Comparison of ENCODE assay signal across 8 cellular contexts in genomic region chr4:158670975-158671664, GRCh38. TPM values are rescaled to one million over a fixed set of nuclear protein-coding genes. Genes with fewer than 3 reads are reported as not detected.
DNase-seq lines count a peak whose midpoint lies in the region; ATAC-seq, FAIRE-seq and TF ChIP-seq lines count a peak whose summit lies in the region.

No MANE protein-coding gene starts in this region.

- H3K27me3 Mint-ChIP-seq in activated CD4-positive, alpha-beta memory T cell treated with anti-CD3 and anti-CD28 coated beads, Interleukin-2, amount 10 ng/mL, durations not matched to agents 7 days and 5 days = no peaks in the 10 kb centered on the region

- peak overlapping the region; percentile 84 for H3K4me3 Mint-ChIP-seq in activated CD4-positive, alpha-beta memory T cell treated with anti-CD3 and anti-CD28 coated beads, Interleukin-2, amount 10 ng/mL, durations not matched to agents 7 days and 5 days

- H2BK120ac ChIP-seq in H1 (replicated peaks; ENCODE audit: low read depth, low read length) (no peak overlapping the region), mesenchymal stem cell (ENCODE audit: low read depth, low read length) (peak overlapping the region; percentile 27)

- H3K36me3 ChIP-seq in H1 (ENCODE audit: control insufficient read depth in 2 of 4, insufficient read depth in 4 of 4, low read length in 3 of 4) (peaks cover 0 to 15% (median 0%) of the 10 kb centered on the region in 4 experiments; a peak in 3 of 8 replicates), mesenchymal stem cell (ENCODE audit: control insufficient read depth in 1 of 2, insufficient read depth in 2 of 2, low read depth in 1 of 2, low read length in 2 of 2) (no peaks in the 10 kb centered on the region)

- H3K23ac ChIP-seq in H1 (ENCODE audit: insufficient read length) (no peak overlapping the region), mesenchymal stem cell (ENCODE audit: low read length in 2 of 2) (peak overlapping the region in 1 of 2 experiments; percentile 23)

- FAIRE-seq in H1 (lab: Jason Lieb, UNC) = peak; percentile 24

- DNase-seq in AML-193 (lab: John Stamatoyannopoulos, UW) (peak; percentile 37 to 57), NCI-H524 (lab: John Stamatoyannopoulos, UW) (peak; percentile 76 to 82), H1 (ENCODE audit: low read depth in 1 of 2, low spot score in 2 of 2) (peak in 1 of 2 experiments; percentile 56), mesenchymal stem cell (peak; percentile 89)
- peak; percentile 60 for DNase-seq in activated CD4-positive, alpha-beta memory T cell treated with anti-CD3 and anti-CD28 coated beads, Interleukin-2, amount 10 ng/mL, durations not matched to agents 7 days and 5 days
- peak; percentile 13 for DNase-seq in stimulated activated CD8-positive, alpha-beta memory T cell treated with anti-CD3 and anti-CD28 coated beads, Interleukin-15, amount 100 ng/mL, for 1 hour (ENCODE audit: low read depth)

- peak overlapping the region; percentile 25; the same call in 1 of the 2 replicates for H2AFZ ChIP-seq in H1 (ENCODE audit: low read length)
- peak overlapping the region; percentile 92 for H2AFZ ChIP-seq in mesenchymal stem cell (ENCODE audit: low read depth, low read length)

- peak overlapping the region; percentile 87 to 97 (median 91) for H3K9ac ChIP-seq in H1 (replicated peaks in 1 of 4; ENCODE audit: extremely low read depth in 1 of 4, low read depth in 3 of 4, low read length in 3 of 4)
- H3K9ac ChIP-seq in mesenchymal stem cell (ENCODE audit: low read length) = peak overlapping the region; percentile 98

- POLR2A ChIA-PET in activated CD4-positive, alpha-beta memory T cell treated with anti-CD3 and anti-CD28 coated beads, Interleukin-2, amount 10 ng/mL, durations not matched to agents 7 days and 5 days (lab: Charles Lee) = interaction anchor here (0.6 to 2.3 kb wide), 9 partner anchors 15 to 433 kb away, joined by 3 to 13 read pairs (median 3); partner anchors contain the start of genes FNIP2 and PPID
- POLR2A ChIA-PET in H1 (lab: Charles Lee; ENCODE audit: partially characterized antibody) = interaction anchor here (0.7 to 1.2 kb wide), 2 partner anchors 10 to 180 kb away, joined by 3 read pairs; no protein-coding TSS in a partner anchor

- peak overlapping the region; percentile 70 to 96 for H3K4me2 ChIP-seq in H1 (ENCODE audit: insufficient read depth in 1 of 2, low read depth in 2 of 2, low read length in 2 of 2)
- H3K4me2 ChIP-seq in mesenchymal stem cell (ENCODE audit: low read length, poor library complexity, severe bottlenecking) = peak overlapping the region; percentile 81

- H3K14ac ChIP-seq in H1 (ENCODE audit: insufficient read length) = no peak overlapping the region
- peak overlapping the region in 1 of 2 experiments; percentile 9 for H3K14ac ChIP-seq in mesenchymal stem cell (ENCODE audit: low read length in 2 of 2)

- peak overlapping the region; percentile 59 for H4K91ac ChIP-seq in H1 (replicated peaks; ENCODE audit: insufficient read length, low read length)
- H4K91ac ChIP-seq in mesenchymal stem cell (ENCODE audit: low read length) = no peak overlapping the region

- no peak overlapping the region for H2BK20ac ChIP-seq in H1 (ENCODE audit: low read length)

- H3K4ac ChIP-seq in H1 (replicated peaks; ENCODE audit: insufficient read length, low read depth, low read length) (no peak overlapping the region), mesenchymal stem cell (ENCODE audit: low read depth in 1 of 2, low read length in 2 of 2) (peak overlapping the region; percentile 3 to 73)

- peaks cover 16% of the 10 kb centered on the region for H3K36me3 Mint-ChIP-seq in activated CD4-positive, alpha-beta memory T cell treated with anti-CD3 and anti-CD28 coated beads, Interleukin-2, amount 10 ng/mL, durations not matched to agents 7 days and 5 days (ENCODE audit: low read depth)

- H3K27me3 ChIP-seq in H1 (replicated peaks in 1 of 4; ENCODE audit: control insufficient read depth in 3 of 4, extremely low read depth in 1 of 4, insufficient read depth in 3 of 4, low read length in 3 of 4) (no peaks in the 10 kb centered on the region), mesenchymal stem cell (ENCODE audit: control insufficient read depth in 1 of 2, insufficient read depth in 1 of 2, low read length in 2 of 2) (no peaks in the 10 kb centered on the region)

- H3K27ac Mint-ChIP-seq in activated CD4-positive, alpha-beta memory T cell treated with anti-CD3 and anti-CD28 coated beads, Interleukin-2, amount 10 ng/mL, durations not matched to agents 7 days and 5 days = peak overlapping the region; percentile 90

- H3K9me3 ChIP-seq in H1 (ENCODE audit: insufficient read depth in 2 of 2, low read depth in 1 of 2, low read length in 1 of 2) = no peaks in the 10 kb centered on the region
- no peaks in the 10 kb centered on the region for H3K9me3 ChIP-seq in mesenchymal stem cell (ENCODE audit: control insufficient read depth, low read length)

- H2AK5ac ChIP-seq in H1 (ENCODE audit: low read depth, low read length) (no peak overlapping the region), mesenchymal stem cell (ENCODE audit: low read length, severe bottlenecking) (no peak overlapping the region)

- no peaks in the 10 kb centered on the region for H3K9me3 Mint-ChIP-seq in activated CD4-positive, alpha-beta memory T cell treated with anti-CD3 and anti-CD28 coated beads, Interleukin-2, amount 10 ng/mL, durations not matched to agents 7 days and 5 days

- H2BK12ac ChIP-seq in H1 (ENCODE audit: low read depth, low read length) (peak overlapping the region; percentile 40; the same call in 1 of the 2 replicates), mesenchymal stem cell (ENCODE audit: low read length in 2 of 2) (no peak overlapping the region)

- TF ChIP-seq EP300 in H1 (IDR thresholded peaks at IDR 0.05; ENCODE audit: borderline replicate concordance in 1 of 2, low read depth in 2 of 2, low read length in 2 of 2) = no peak

- H2BK15ac ChIP-seq in H1 (ENCODE audit: low read length) = 0 out of 2 replicates have a peak overlapping the region, but pooled peaks have one; percentile 19
- peak overlapping the region; percentile 94 for H2BK15ac ChIP-seq in mesenchymal stem cell (ENCODE audit: low read depth, poor library complexity, severe bottlenecking)

- H3K79me2 ChIP-seq in H1 (ENCODE audit: control insufficient read depth in 1 of 2, insufficient read depth in 2 of 2, low read length in 2 of 2) = peaks cover 4 to 45% of the 10 kb centered on the region in 2 experiments

- peak overlapping the region; percentile 48 for H4K5ac ChIP-seq in H1 (ENCODE audit: insufficient read length, low read depth, low read length)

- no peak for TF ChIP-seq POLR2A in H1 (IDR thresholded peaks at IDR 0.05; ENCODE audit: control extremely low read depth in 1 of 2, low read depth in 2 of 2, low read length in 2 of 2)

- TF ChIP-seq RAD21 in H1 (IDR thresholded peaks at IDR 0.05 in 1 of 2, conservative IDR thresholded peaks at IDR 0.05 in 1 of 2; ENCODE audit: low read depth in 2 of 2, low read length in 2 of 2) = no peak

- peaks cover 0 to 3% (median 2%) of the 10 kb centered on the region in 4 experiments; a peak in 2 of 7 replicates for H3K4me1 ChIP-seq in H1 (replicated peaks in 1 of 4; ENCODE audit: control insufficient read depth in 3 of 4, insufficient read depth in 4 of 4, low read length in 3 of 4)
- peaks cover 2% of the 10 kb centered on the region for H3K4me1 ChIP-seq in mesenchymal stem cell (ENCODE audit: control insufficient read depth, insufficient read depth, low read depth, low read length)

- H2BK5ac ChIP-seq in H1 (ENCODE audit: low read depth, low read length) (peak overlapping the region; percentile 69), mesenchymal stem cell (ENCODE audit: low read depth, low read length, poor library complexity, severe bottlenecking) (no peak overlapping the region)

- H3K4me3 ChIP-seq in H1 (ENCODE audit: extremely low read depth in 1 of 4, insufficient read depth in 2 of 4, low read depth in 3 of 4, low read length in 4 of 4) (peak overlapping the region; percentile 73 to 94 (median 75)), mesenchymal stem cell (ENCODE audit: insufficient read depth in 1 of 2, low read depth in 1 of 2, low read length in 2 of 2) (peak overlapping the region; percentile 87 to 99)

- no peak for TF ChIP-seq CTCF in H1 (IDR thresholded peaks at IDR 0.05; ENCODE audit: control extremely low read depth in 1 of 3, insufficient read depth in 1 of 3, low read depth in 1 of 3, low read length in 3 of 3)

- CTCF ChIA-PET in activated CD4-positive, alpha-beta memory T cell treated with anti-CD3 and anti-CD28 coated beads, Interleukin-2, amount 10 ng/mL, durations not matched to agents 7 days and 5 days (lab: Charles Lee) = interaction anchor here (0.7 to 2.2 kb wide), 6 partner anchors 42 to 532 kb away, joined by 3 to 7 read pairs (median 3); no protein-coding TSS in a partner anchor
- CTCF ChIA-PET in H1 (lab: Charles Lee; ENCODE audit: partially characterized antibody) = interaction anchor here (0.6 to 1.9 kb wide), 8 partner anchors 10 to 768 kb away, joined by 3 to 7 read pairs (median 4); no protein-coding TSS in a partner anchor

- peaks cover 30% of the 10 kb centered on the region for H3K4me1 Mint-ChIP-seq in activated CD4-positive, alpha-beta memory T cell treated with anti-CD3 and anti-CD28 coated beads, Interleukin-2, amount 10 ng/mL, durations not matched to agents 7 days and 5 days

- WGBS in H1 (ENCODE audit: extremely low coverage in 1 of 2, insufficient coverage in 1 of 2, insufficient read length in 1 of 2, insufficient replicate concordance in 2 of 2, low coverage in 1 of 2, low lambda C conversion rate in 2 of 2, missing lambda C conversion rate in 1 of 2), 2 experiments = 1% methylated on average over 31 of the region's 35 CpGs; no CpG with 5 or more reads in 1 of the 2 experiments
- WGBS in mesenchymal stem cell = under 1% methylated on average over 29 of the region's 35 CpGs

- H3K79me1 ChIP-seq in H1 (ENCODE audit: low read depth, low read length) (0 out of 2 replicates have a peak, but pooled peaks cover 3% of the 10 kb centered on the region), mesenchymal stem cell (replicated peaks; ENCODE audit: low read length, poor library complexity, severe bottlenecking) (peaks cover 15% of the 10 kb centered on the region)

- H4K8ac ChIP-seq in H1 (ENCODE audit: extremely low read depth, insufficient read depth, low read length) (peak overlapping the region; percentile 91), mesenchymal stem cell (ENCODE audit: low read length) (peak overlapping the region; percentile 29)

- no peaks in the 10 kb centered on the region for H4K20me1 ChIP-seq in H1 (replicated peaks in 1 of 2; ENCODE audit: control insufficient read depth in 1 of 2, insufficient read depth in 2 of 2, low read length in 2 of 2)

- peak overlapping the region; percentile 40 for H3K56ac ChIP-seq in H1 (replicated peaks; ENCODE audit: insufficient read length, low read depth, low read length)

- H3K23me2 ChIP-seq in H1 (ENCODE audit: low read depth, low read length) = peaks cover 11% of the 10 kb centered on the region

- ATAC-seq in GM18870 (IDR thresholded peaks at IDR 0.05; ENCODE audit: unreplicated experiment) (peak; percentile 26), HG03139 (IDR thresholded peaks at IDR 0.05; ENCODE audit: unreplicated experiment) (peak; percentile 20)

- peak overlapping the region; percentile 70; the same call in 1 of the 2 replicates for H3K27ac ChIP-seq in H1 (ENCODE audit: low read depth, low read length)
- peak overlapping the region; percentile 55 for H3K27ac ChIP-seq in mesenchymal stem cell (ENCODE audit: low read length, poor library complexity, severe bottlenecking)

- H3K18ac ChIP-seq in H1 (ENCODE audit: extremely low read depth, low read length) (peak overlapping the region; percentile 39; the same call in 1 of the 2 replicates), mesenchymal stem cell (ENCODE audit: low read depth in 1 of 2, low read length in 2 of 2) (peak overlapping the region; percentile 26 to 71)

RNA-seq across cellular contexts. Expression of gene C4orf46, which starts 0.6 kb away (rescaled TPM):
- total RNA-seq in activated CD4-positive, alpha-beta memory T cell treated with anti-CD3 and anti-CD28 coated beads, Interleukin-2, amount 10 ng/mL, durations not matched to agents 7 days and 5 days = 10 to 100 TPM; 15.5 to 19.7 TPM
- 27.3 and 28.6 TPM in 2 replicates for total RNA-seq in H1 (2021; fragmentation: NEBNext Ultra II Directional; extraction: Animal tissue kit (Norgen Biotek cat#: 25700))
- 11.8 and 19.8 TPM in 2 replicates for polyA plus RNA-seq in H1 (2011; rRNA removed)
- polyA plus RNA-seq in H1 (2011; cell fraction: cytosol; rRNA removed) = 19.4 TPM
- polyA plus RNA-seq in H1 (2011; cell fraction: nucleus; rRNA removed) = 6.8 TPM
- 15.2 to 24.1 TPM (median 17.4 TPM) in 4 replicates for polyA plus RNA-seq in H1 (2012, experiment 1 of 2)
- polyA plus RNA-seq in H1 (2012, experiment 2 of 2) = 7.3 TPM
- 20.3 TPM for polyA plus RNA-seq in H1 (2013, experiment 1 of 2)
- polyA plus RNA-seq in H1 (2013, experiment 2 of 2) = 20.1 TPM
- 17.6 and 27.7 TPM in 2 replicates for polyA minus RNA-seq in H1 (2011; rRNA and poly(A)+ RNA removed)
- polyA minus RNA-seq in H1 (2011; cell fraction: cytosol; rRNA and poly(A)+ RNA removed) = 16.6 TPM
- polyA minus RNA-seq in H1 (2011; cell fraction: nucleus; rRNA and poly(A)+ RNA removed) = 20.1 TPM
- polyA plus RNA-seq in mesenchymal stem cell (2013, experiment 1 of 2) = 7.5 TPM
- polyA plus RNA-seq in mesenchymal stem cell (2013, experiment 2 of 2) = 7.9 TPM

RNA-seq across cellular contexts. Expression of gene ETFDH, which starts 1.0 kb away (rescaled TPM):
- 10 to 100 TPM; 22.0 to 24.3 TPM for total RNA-seq in activated CD4-positive, alpha-beta memory T cell treated with anti-CD3 and anti-CD28 coated beads, Interleukin-2, amount 10 ng/mL, durations not matched to agents 7 days and 5 days
- 15.7 and 16.1 TPM in 2 replicates for total RNA-seq in H1 (2021; fragmentation: NEBNext Ultra II Directional; extraction: Animal tissue kit (Norgen Biotek cat#: 25700))
- 10.8 and 11.3 TPM in 2 replicates for polyA plus RNA-seq in H1 (2011; rRNA removed)
- 12.9 TPM for polyA plus RNA-seq in H1 (2011; cell fraction: cytosol; rRNA removed)
- polyA plus RNA-seq in H1 (2011; cell fraction: nucleus; rRNA removed) = 14.3 TPM
- 12.6 to 22.0 TPM (median 14.5 TPM) in 4 replicates for polyA plus RNA-seq in H1 (2012, experiment 1 of 2)
- polyA plus RNA-seq in H1 (2012, experiment 2 of 2) = 2.1 TPM
- polyA plus RNA-seq in H1 (2013, experiment 1 of 2) = 15.2 TPM
- 14.9 TPM for polyA plus RNA-seq in H1 (2013, experiment 2 of 2)
- polyA minus RNA-seq in H1 (2011; rRNA and poly(A)+ RNA removed) = 6.9 and 9.2 TPM in 2 replicates
- polyA minus RNA-seq in H1 (2011; cell fraction: cytosol; rRNA and poly(A)+ RNA removed) = 15.9 TPM
- polyA minus RNA-seq in H1 (2011; cell fraction: nucleus; rRNA and poly(A)+ RNA removed) = 19.5 TPM
- 16.9 TPM for polyA plus RNA-seq in mesenchymal stem cell (2013, experiment 1 of 2)
- 16.7 TPM for polyA plus RNA-seq in mesenchymal stem cell (2013, experiment 2 of 2)

RNA-seq across cellular contexts. Expression of gene PPID, which starts 52.1 kb away (rescaled TPM):
- 10 to 100 TPM; 46.2 to 47.5 TPM for total RNA-seq in activated CD4-positive, alpha-beta memory T cell treated with anti-CD3 and anti-CD28 coated beads, Interleukin-2, amount 10 ng/mL, durations not matched to agents 7 days and 5 days
- 48.3 and 53.2 TPM in 2 replicates for total RNA-seq in H1 (2021; fragmentation: NEBNext Ultra II Directional; extraction: Animal tissue kit (Norgen Biotek cat#: 25700))
- 20.2 and 23.3 TPM in 2 replicates for polyA plus RNA-seq in H1 (2011; rRNA removed)
- polyA plus RNA-seq in H1 (2011; cell fraction: cytosol; rRNA removed) = 21.9 TPM
- 15.8 TPM for polyA plus RNA-seq in H1 (2011; cell fraction: nucleus; rRNA removed)
- 32.6 to 61.1 TPM (median 36.5 TPM) in 4 replicates for polyA plus RNA-seq in H1 (2012, experiment 1 of 2)
- polyA plus RNA-seq in H1 (2012, experiment 2 of 2) = 9.6 TPM
- 44.3 TPM for polyA plus RNA-seq in H1 (2013, experiment 1 of 2)
- 45.8 TPM for polyA plus RNA-seq in H1 (2013, experiment 2 of 2)
- 3.9 and 6.1 TPM in 2 replicates for polyA minus RNA-seq in H1 (2011; rRNA and poly(A)+ RNA removed)
- polyA minus RNA-seq in H1 (2011; cell fraction: cytosol; rRNA and poly(A)+ RNA removed) = 8.5 TPM
- 17.5 TPM for polyA minus RNA-seq in H1 (2011; cell fraction: nucleus; rRNA and poly(A)+ RNA removed)
- polyA plus RNA-seq in mesenchymal stem cell (2013, experiment 1 of 2) = 34.9 TPM
- polyA plus RNA-seq in mesenchymal stem cell (2013, experiment 2 of 2) = 32.4 TPM
